In the genomic region with DNA sequence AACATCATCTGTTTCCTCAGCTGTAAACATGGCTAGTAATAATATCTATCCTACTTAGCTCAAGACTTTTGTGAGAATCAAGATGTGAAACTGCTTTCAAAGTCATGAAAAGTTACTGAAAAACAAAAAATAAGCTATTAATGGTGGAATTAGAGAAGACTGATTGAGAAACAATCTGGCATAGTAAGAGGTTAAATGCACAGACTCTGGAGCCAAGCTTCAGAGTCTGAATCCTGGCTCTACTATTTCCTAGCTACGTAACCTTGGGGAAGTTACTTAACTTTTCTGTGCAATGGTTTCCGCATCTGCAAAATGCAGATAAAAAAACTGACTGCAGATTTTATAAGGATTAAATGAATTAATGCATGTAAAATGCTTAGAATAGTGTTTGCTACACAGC, we compare ENCODE assay signal across 13 cellular contexts. TPM values are rescaled to one million over a fixed set of nuclear protein-coding genes. Genes with fewer than 3 reads are reported as not detected.
DNase-seq lines count a peak whose midpoint lies in the region; ATAC-seq, FAIRE-seq and TF ChIP-seq lines count a peak whose summit lies in the region.
"Had no signal": no experiment of that assay in that cellular context is flagged by ENCODE, and none has a peak within 500 bp of the region (broad histone marks: within the 10 kb centered on the region; RNA-seq: fewer than 3 reads in every experiment).

No MANE protein-coding gene starts in this region.

- TF ChIP-seq POLR2A in endothelial cell of umbilical vein (IDR thresholded peaks at IDR 0.05; ENCODE audit: low read depth, low read length) = no peak

- no peak overlapping the region for H3K27ac Mint-ChIP-seq in Calu3 (ENCODE audit: unreplicated experiment)
- H3K27ac Mint-ChIP-seq: activated naive CD4-positive, alpha-beta T cell treated with anti-CD3 and anti-CD28 coated beads for 36 hours had no signal

- H3K4me2 ChIP-seq in endothelial cell of umbilical vein (ENCODE audit: insufficient read depth, low read length) (no peak overlapping the region), mesenchymal stem cell (ENCODE audit: low read length, poor library complexity, severe bottlenecking) (no peak overlapping the region)

- H3K18ac ChIP-seq in mesenchymal stem cell (ENCODE audit: low read depth in 1 of 2, low read length in 2 of 2) = no peak overlapping the region

- H2BK120ac ChIP-seq in mesenchymal stem cell (ENCODE audit: low read depth, low read length) = no peak overlapping the region

- H3K36me3 Mint-ChIP-seq in Calu3 (ENCODE audit: insufficient read depth, unreplicated experiment) = peaks cover 4% of the 10 kb centered on the region

- H3K4me3 Mint-ChIP-seq in Calu3 (ENCODE audit: low read depth, unreplicated experiment) = no peak overlapping the region
- H3K4me3 Mint-ChIP-seq: activated naive CD4-positive, alpha-beta T cell treated with anti-CD3 and anti-CD28 coated beads for 36 hours had no signal

- CTCF ChIA-PET in endothelial cell of umbilical vein (lab: Charles Lee) = interaction anchor here (0.5 to 2.0 kb wide), 3 partner anchors 9 to 29 kb away, joined by 4 to 5 read pairs (median 4); a partner anchor contains a TSS
- CTCF ChIA-PET in Calu3 (lab: Charles Lee) = no interaction called here

- no peak overlapping the region for H3K4ac ChIP-seq in mesenchymal stem cell (ENCODE audit: low read depth in 1 of 2, low read length in 2 of 2)

- dilution Hi-C loops in endothelial cell of umbilical vein (cut with MboI; ENCODE audit: extremely low pct_ligation_motif_present, low sequenced_read_pairs) = no loop called here

- no peak for FAIRE-seq in endothelial cell of umbilical vein (lab: Jason Lieb, UNC)
- FAIRE-seq: TTC549 had no signal

- H4K8ac ChIP-seq in mesenchymal stem cell (ENCODE audit: low read length) = no peak overlapping the region

- peaks cover 5% of the 10 kb centered on the region for H3K4me1 ChIP-seq in endothelial cell of umbilical vein (ENCODE audit: control insufficient read depth, extremely low read depth, insufficient read depth, low read length)
- H3K4me1 ChIP-seq in mesenchymal stem cell (ENCODE audit: control insufficient read depth, insufficient read depth, low read depth, low read length) = peaks cover 2% of the 10 kb centered on the region
- peaks cover 24% of the 10 kb centered on the region for H3K4me1 ChIP-seq in upper lobe of right lung

- no peak overlapping the region for H3K23ac ChIP-seq in mesenchymal stem cell (ENCODE audit: low read length in 2 of 2)

- H3K9me1 ChIP-seq in endothelial cell of umbilical vein (replicated peaks; ENCODE audit: control insufficient read depth, extremely low read depth, insufficient read depth, low read length) = no peaks in the 10 kb centered on the region

- H2BK12ac ChIP-seq in mesenchymal stem cell (ENCODE audit: low read length in 2 of 2) = no peak overlapping the region

- H2BK15ac ChIP-seq in mesenchymal stem cell (ENCODE audit: low read depth, poor library complexity, severe bottlenecking) = no peak overlapping the region

- no peak overlapping the region for H3K9ac ChIP-seq in endothelial cell of umbilical vein (replicated peaks; ENCODE audit: extremely low read depth, insufficient read depth, low read length)
- peak overlapping the region; percentile 80 for H3K9ac ChIP-seq in mesenchymal stem cell (ENCODE audit: low read length)

- no peaks in the 10 kb centered on the region for H3K4me1 Mint-ChIP-seq in Calu3 (ENCODE audit: low read depth, unreplicated experiment)

- H3K27me3 Mint-ChIP-seq in Calu3 (ENCODE audit: unreplicated experiment) = no peaks in the 10 kb centered on the region

- H3K36me3 ChIP-seq in endothelial cell of umbilical vein (ENCODE audit: control insufficient read depth in 2 of 2, extremely low read depth in 1 of 2, insufficient read depth in 2 of 2, low read length in 2 of 2) (peaks cover 5 to 10% of the 10 kb centered on the region in 2 experiments), mesenchymal stem cell (ENCODE audit: control insufficient read depth in 1 of 2, insufficient read depth in 2 of 2, low read depth in 1 of 2, low read length in 2 of 2) (peaks cover 18 to 74% of the 10 kb centered on the region in 2 experiments), upper lobe of right lung (peaks cover 22% of the 10 kb centered on the region)

- no peak for TF ChIP-seq CTCF in endothelial cell of umbilical vein (IDR thresholded peaks at IDR 0.05; ENCODE audit: extremely low read depth in 1 of 2, insufficient read depth in 1 of 2, low read depth in 1 of 2, low read length in 2 of 2)
- no peak for TF ChIP-seq CTCF in upper lobe of right lung (IDR thresholded peaks at IDR 0.05)
- TF ChIP-seq CTCF in Calu3 (IDR thresholded peaks at IDR 0.05; ENCODE audit: unreplicated experiment) = no peak

- no peaks in the 10 kb centered on the region for H4K20me1 ChIP-seq in endothelial cell of umbilical vein (replicated peaks; ENCODE audit: control insufficient read depth, extremely low read depth, insufficient read depth, low read length)

- H3K4me3 ChIP-seq in endothelial cell of umbilical vein (replicated peaks in 1 of 3; ENCODE audit: insufficient read depth in 1 of 3, low read depth in 1 of 3, low read length in 3 of 3) = no peak overlapping the region
- no peak overlapping the region for H3K4me3 ChIP-seq in mesenchymal stem cell (ENCODE audit: insufficient read depth in 1 of 2, low read depth in 1 of 2, low read length in 2 of 2)
- H3K4me3 ChIP-seq in upper lobe of right lung = no peak overlapping the region
- H3K4me3 ChIP-seq: cardiac muscle cell had no signal

- H2AK5ac ChIP-seq in mesenchymal stem cell (ENCODE audit: low read length, severe bottlenecking) = no peak overlapping the region

- BruUV-seq in endothelial cell of umbilical vein (replicated peaks; lab: Mats Ljungman, UMichigan) = no TSS peak
- BruUV-seq in Calu3 (replicated peaks; lab: Mats Ljungman, UMichigan) = no TSS peak

- no peak overlapping the region for H3K14ac ChIP-seq in mesenchymal stem cell (ENCODE audit: low read length in 2 of 2)

- no peaks in the 10 kb centered on the region for H3K27me3 ChIP-seq in endothelial cell of umbilical vein (ENCODE audit: control insufficient read depth in 2 of 2, insufficient read depth in 2 of 2, low read length in 2 of 2)
- H3K27me3 ChIP-seq in mesenchymal stem cell (ENCODE audit: control insufficient read depth in 1 of 2, insufficient read depth in 1 of 2, low read length in 2 of 2) = no peaks in the 10 kb centered on the region
- H3K27me3 ChIP-seq in upper lobe of right lung = no peaks in the 10 kb centered on the region
- H3K27me3 ChIP-seq: cardiac muscle cell had no signal

- H3K27ac ChIP-seq in endothelial cell of umbilical vein (ENCODE audit: insufficient read depth, low read depth, low read length) = no peak overlapping the region
- H3K27ac ChIP-seq in mesenchymal stem cell (ENCODE audit: low read length, poor library complexity, severe bottlenecking) = no peak overlapping the region
- H3K27ac ChIP-seq in upper lobe of right lung = peak overlapping the region; percentile 40
- H3K27ac ChIP-seq: cardiac muscle cell had no signal

- H2AFZ ChIP-seq in endothelial cell of umbilical vein (ENCODE audit: low read depth, low read length) (no peak overlapping the region), mesenchymal stem cell (ENCODE audit: low read depth, low read length) (no peak overlapping the region)

- H3K9me3 ChIP-seq in endothelial cell of umbilical vein (replicated peaks; ENCODE audit: control insufficient read depth, insufficient read depth, low read length) = no peaks in the 10 kb centered on the region
- H3K9me3 ChIP-seq in mesenchymal stem cell (ENCODE audit: control insufficient read depth, low read length) = no peaks in the 10 kb centered on the region
- H3K9me3 ChIP-seq in upper lobe of right lung = no peaks in the 10 kb centered on the region

- no peaks in the 10 kb centered on the region for H3K9me3 Mint-ChIP-seq in Calu3 (ENCODE audit: low read depth, unreplicated experiment)
- H3K9me3 Mint-ChIP-seq: activated naive CD4-positive, alpha-beta T cell treated with anti-CD3 and anti-CD28 coated beads for 36 hours had no signal

- H4K91ac ChIP-seq in mesenchymal stem cell (ENCODE audit: low read length) = no peak overlapping the region

- H2BK5ac ChIP-seq in mesenchymal stem cell (ENCODE audit: low read depth, low read length, poor library complexity, severe bottlenecking) = no peak overlapping the region

- WGBS in mesenchymal stem cell = 93% methylated on average over 2 of the region's 2 CpGs

- peaks cover 31% of the 10 kb centered on the region for H3K79me1 ChIP-seq in mesenchymal stem cell (replicated peaks; ENCODE audit: low read length, poor library complexity, severe bottlenecking)

- DNase-seq in NOMO-1 (lab: John Stamatoyannopoulos, UW; ENCODE audit: unreplicated experiment in 2 of 2) (peak; percentile 8 to 62), NOMO-1 treated with dmso at 0.1 percent for 144 hours (lab: John Stamatoyannopoulos, UW; ENCODE audit: unreplicated experiment) (no peak), endothelial cell of umbilical vein (ENCODE audit: low read depth, low spot score) (peak; percentile 37), mesenchymal stem cell (no peak), upper lobe of right lung (no peak), Calu3 (no peak)
- DNase-seq: activated naive CD4-positive, alpha-beta T cell treated with anti-CD3 and anti-CD28 coated beads for 36 hours; MM.1S; NCI-H510A had no signal

- ATAC-seq in upper lobe of right lung = peak; percentile 55
- ATAC-seq in HG02981 (IDR thresholded peaks at IDR 0.05; ENCODE audit: unreplicated experiment) = no peak
- ATAC-seq in GM21360 (IDR thresholded peaks at IDR 0.05; ENCODE audit: unreplicated experiment) = no peak

- peaks cover 26% of the 10 kb centered on the region for H3K79me2 ChIP-seq in endothelial cell of umbilical vein (ENCODE audit: control insufficient read depth, insufficient read depth, low read length)

- POLR2A ChIA-PET in endothelial cell of umbilical vein (lab: Charles Lee) = no interaction called here

- intact Hi-C loops in endothelial cell of umbilical vein (cut with micrococcal nuclease) = no loop called here
- intact Hi-C loops in upper lobe of right lung (cut with DNase I) = no loop called here
- intact Hi-C loops in Calu3 (cut with micrococcal nuclease; ENCODE audit: unreplicated experiment) = no loop called here

TF ChIP-seq in endothelial cell of umbilical vein, 7 proteins besides CTCF, POLR2A, EP300 and RAD21 (continues in another document):
- TF ChIP-seq MYC (IDR thresholded peaks at IDR 0.05; ENCODE audit: low read depth, low read length) = no peak
- no peak for TF ChIP-seq FOS (IDR thresholded peaks at IDR 0.05; ENCODE audit: borderline replicate concordance, insufficient read depth, low read length)

RNA-seq across cellular contexts. Expression of a gene that starts 28.8 kb away (rescaled TPM):
- total RNA-seq in endothelial cell of umbilical vein (64.5 and 78.9 TPM in 2 replicates), upper lobe of right lung (50.3 TPM), Calu3 (2022) (38.8 and 41.9 TPM in 2 replicates)
- 14.9 and 20.8 TPM in 2 replicates for polyA plus RNA-seq in endothelial cell of umbilical vein
- 29.2 and 31.5 TPM in 2 replicates for polyA plus RNA-seq in endothelial cell of umbilical vein (2011; cell fraction: cytosol; rRNA removed)
- polyA plus RNA-seq in endothelial cell of umbilical vein (2011; cell fraction: nucleus; rRNA removed) = 58.9 and 80.8 TPM in 2 replicates
- 33.9 and 55.3 TPM in 2 replicates for polyA plus RNA-seq in endothelial cell of umbilical vein (2012)
- polyA minus RNA-seq in endothelial cell of umbilical vein = 32.8 and 41.8 TPM in 2 replicates
- polyA minus RNA-seq in endothelial cell of umbilical vein (2011; cell fraction: cytosol; rRNA and poly(A)+ RNA removed) = 17.3 TPM
- 115 and 182 TPM in 2 replicates for polyA minus RNA-seq in endothelial cell of umbilical vein (2011; cell fraction: nucleus; rRNA and poly(A)+ RNA removed)
- 50.9 TPM for polyA plus RNA-seq in mesenchymal stem cell (2013, experiment 1 of 2)
- polyA plus RNA-seq in mesenchymal stem cell (2013, experiment 2 of 2) = 49.6 TPM

Comparison
In these comparisons a context has a peak if more than half of its experiments do, and no peak if none do; other contexts are left out.
1. DNase-seq: peak in NOMO-1 (2 of 2) and endothelial cell of umbilical vein (single experiment); none in NOMO-1 treated with dmso at 0.1 percent for 144 hours (single experiment), mesenchymal stem cell (single experiment), upper lobe of right lung (single experiment) and Calu3 (single experiment).